In genomic region chr4:120918788-120919187, GRCh38 we compare ENCODE assay signal across 17 cellular contexts. TPM values are rescaled to one million over a fixed set of nuclear protein-coding genes. Genes with fewer than 3 reads are reported as not detected.
DNase-seq lines count a peak whose midpoint lies in the region; FAIRE-seq and TF ChIP-seq lines count a peak whose summit lies in the region.
"Had no signal": no experiment of that assay in that cellular context is flagged by ENCODE, and none has a peak within 500 bp of the region (broad histone marks: within the 10 kb centered on the region; RNA-seq: fewer than 3 reads in every experiment).

No MANE protein-coding gene starts in this region.

- H3K4me3 ChIP-seq in astrocyte (ENCODE audit: insufficient read depth, low read depth, low read length) (no peak overlapping the region), kidney (ENCODE audit: low read length in 2 of 2) (no peak overlapping the region), sigmoid colon (no peak overlapping the region)
- H3K4me3 ChIP-seq: skin epidermis, thoracic aorta had no signal

- H3K27me3 Mint-ChIP-seq in astrocyte (ENCODE audit: low read depth, unreplicated experiment), result no peaks in the 10 kb centered on the region

- H3K27ac ChIP-seq in astrocyte (ENCODE audit: low read depth, low read length) (no peak overlapping the region), kidney (ENCODE audit: low read depth in 2 of 2, low read length in 2 of 2) (no peak overlapping the region), sigmoid colon (peak overlapping the region in 2 of 4 donors; percentile 8 to 54)
- H3K27ac ChIP-seq: thoracic aorta had no signal

- 26 to 45% methylated on average over 2 of the region's 2 CpGs for WGBS in sigmoid colon, 2 donors

- no peak for TF ChIP-seq EP300 in sigmoid colon (IDR thresholded peaks at IDR 0.05)

- H3K9ac ChIP-seq in astrocyte (ENCODE audit: low read length) (no peak overlapping the region), kidney (ENCODE audit: low read length in 2 of 2) (no peak overlapping the region)

- no peaks in the 10 kb centered on the region for H3K9me3 Mint-ChIP-seq in astrocyte (ENCODE audit: unreplicated experiment)
- H3K9me3 Mint-ChIP-seq: CD8-positive, alpha-beta memory T cell; immature natural killer cell had no signal

- DNase-seq in Kasumi-1 (lab: John Stamatoyannopoulos, UW) (peak; percentile 45 to 58), astrocyte (ENCODE audit: low read depth) (peak; percentile 27), kidney (peak; percentile 51), sigmoid colon (peak; percentile 68), NAMALWA (ENCODE audit: low spot score) (no peak), NCI-H2081 (lab: John Stamatoyannopoulos, UW) (no peak), NCI-H1694 treated with DMSO at 0.1 percent for 48 hours (lab: John Stamatoyannopoulos, UW) (no peak), AML-193 (lab: John Stamatoyannopoulos, UW) (no peak)
- DNase-seq: activated naive CD4-positive, alpha-beta T cell treated with Interleukin-2 at 50 U/mL for 16 hours; CD8-positive, alpha-beta memory T cell; cortex of kidney; immature natural killer cell; NCI-H1092 treated with DMSO at 0.1 percent for 48 hours; T1000 had no signal

- H4K20me1 ChIP-seq in astrocyte (ENCODE audit: insufficient read depth, low read length), result no peaks in the 10 kb centered on the region

- TF ChIP-seq CTCF in astrocyte (IDR thresholded peaks at IDR 0.05; ENCODE audit: insufficient read depth, low read depth, low read length) (no peak), kidney (IDR thresholded peaks at IDR 0.05; ENCODE audit: borderline replicate concordance, extremely low read depth, insufficient read depth) (no peak), sigmoid colon (IDR thresholded peaks at IDR 0.05) (no peak)

- H3K36me3 Mint-ChIP-seq in astrocyte (ENCODE audit: low read depth, unreplicated experiment), result no peaks in the 10 kb centered on the region
- H3K36me3 Mint-ChIP-seq: immature natural killer cell had no signal

- H3K4me1 Mint-ChIP-seq in astrocyte (ENCODE audit: low read depth, unreplicated experiment), result peaks cover 3% of the 10 kb centered on the region

- TF ChIP-seq POLR2A in sigmoid colon (IDR thresholded peaks at IDR 0.05), result no peak

- H3K36me3 ChIP-seq in astrocyte (ENCODE audit: insufficient read depth, low read length) (no peaks in the 10 kb centered on the region), kidney (ENCODE audit: control insufficient read depth in 1 of 2, insufficient read depth in 2 of 2, low read length in 2 of 2) (no peaks in the 10 kb centered on the region), sigmoid colon (no peaks in the 10 kb centered on the region)
- H3K36me3 ChIP-seq: thoracic aorta had no signal

- no peak for FAIRE-seq in astrocyte (lab: Jason Lieb, UNC)
- FAIRE-seq in kidney (lab: Jason Lieb, UNC), result no peak
- FAIRE-seq: HTR-8/SVneo had no signal

- H3K9me3 ChIP-seq in astrocyte (ENCODE audit: insufficient read depth, low read depth, low read length), result no peaks in the 10 kb centered on the region
- no peaks in the 10 kb centered on the region for H3K9me3 ChIP-seq in kidney (ENCODE audit: control insufficient read depth in 1 of 2, low read length in 2 of 2)
- no peaks in the 10 kb centered on the region for H3K9me3 ChIP-seq in sigmoid colon
- H3K9me3 ChIP-seq: thoracic aorta had no signal

- peaks cover 14% of the 10 kb centered on the region for H3K79me2 ChIP-seq in astrocyte (ENCODE audit: insufficient read depth, low read length)

- H3K4me2 ChIP-seq in astrocyte (ENCODE audit: low read length), result no peak overlapping the region

- H3K4me1 ChIP-seq in astrocyte (ENCODE audit: insufficient read depth, low read length) (peaks cover 6% of the 10 kb centered on the region), kidney (ENCODE audit: control insufficient read depth in 1 of 2, insufficient read depth in 1 of 2, low read depth in 1 of 2, low read length in 2 of 2) (peaks cover 0 to 4% of the 10 kb centered on the region in 2 donors), sigmoid colon (peaks cover 0 to 36% (median 23%) of the 10 kb centered on the region in 4 donors)

- intact Hi-C loops in kidney (cut with DNase I) (no loop called here), sigmoid colon (cut with DNase I) (no loop called here)

- no peak overlapping the region for H2AFZ ChIP-seq in astrocyte (ENCODE audit: low read depth, low read length)

- H3K27ac Mint-ChIP-seq in astrocyte (ENCODE audit: unreplicated experiment), result no peak overlapping the region
- H3K27ac Mint-ChIP-seq: CD8-positive, alpha-beta memory T cell; immature natural killer cell had no signal

- H3K4me3 Mint-ChIP-seq in astrocyte (ENCODE audit: unreplicated experiment), result no peak overlapping the region
- H3K4me3 Mint-ChIP-seq: CD8-positive, alpha-beta memory T cell; immature natural killer cell had no signal

- H3K27me3 ChIP-seq in astrocyte (ENCODE audit: insufficient read depth, low read length) (no peaks in the 10 kb centered on the region), sigmoid colon (no peaks in the 10 kb centered on the region)

RNA-seq across cellular contexts. Expression of gene PRDM5, which starts 3.7 kb away (rescaled TPM):
- total RNA-seq in astrocyte, result 5.3 and 6.5 TPM in 2 replicates
- 9.1 TPM for total RNA-seq in kidney
- polyA plus RNA-seq in kidney (ENCODE audit: insufficient read depth, low read depth, low replicate concordance), result 2.6 TPM
- 10 to 100 TPM; 15.0 to 25.0 (median 22.4) TPM for total RNA-seq in sigmoid colon
- polyA plus RNA-seq in sigmoid colon, result 1 to 10 TPM; 1.8 to 3.0 (median 1.9) TPM

Comparison
In these comparisons a context has a peak if more than half of its experiments do, and no peak if none do; other contexts are left out.
1. DNase-seq: peak in Kasumi-1 (2 of 2), astrocyte (single experiment), kidney (single experiment) and sigmoid colon (single experiment); none in NAMALWA (single experiment), NCI-H2081 (0 of 2), NCI-H1694 treated with DMSO at 0.1 percent for 48 hours (single experiment) and AML-193 (0 of 2).